8 cellular contexts compared by ENCODE assay signal in genomic region chr18:63974991-63975390, GRCh38.
DNase-seq lines count a peak whose midpoint lies in the region; ATAC-seq and TF ChIP-seq lines count a peak whose summit lies in the region.
"Had no signal": no experiment of that assay in that cellular context is flagged by ENCODE, and none has a peak within 500 bp of the region (broad histone marks: within the 10 kb centered on the region; RNA-seq: fewer than 3 reads in every experiment).

No MANE protein-coding gene starts in this region.

- 0 out of 2 replicates have a peak, but pooled peaks cover 3% of the 10 kb centered on the region for H3F3A ChIP-seq in DOHH2 (ENCODE audit: control insufficient read depth, insufficient read depth)

- H3K79me2 ChIP-seq in DOHH2 (ENCODE audit: control insufficient read depth, low read length) = no peaks in the 10 kb centered on the region

- H3K9me2 ChIP-seq in DOHH2 (replicated peaks; ENCODE audit: control insufficient read depth, low read length) = no peaks in the 10 kb centered on the region

- H3K36me3 ChIP-seq in DOHH2 (ENCODE audit: control insufficient read depth, low read length) (no peaks in the 10 kb centered on the region; the same call in 1 of the 2 replicates), WERI-Rb-1 (no peaks in the 10 kb centered on the region; the same call in 1 of the 2 replicates)

- no peaks in the 10 kb centered on the region for H3K27me3 ChIP-seq in DOHH2 (ENCODE audit: control insufficient read depth, low read length)
- H3K27me3 ChIP-seq in WERI-Rb-1 (ENCODE audit: insufficient read depth, low read depth, severe bottlenecking) = no peaks in the 10 kb centered on the region

- peak overlapping the region; percentile 33 for H3K4me3 ChIP-seq in DOHH2 (ENCODE audit: low read length)
- H3K4me3 ChIP-seq in HFF-Myc (replicated peaks; ENCODE audit: low read depth, low read length) = no peak overlapping the region
- H3K4me3 ChIP-seq in WERI-Rb-1 (ENCODE audit: low read depth, low read length) = no peak overlapping the region

- ATAC-seq in HG02870 (IDR thresholded peaks at IDR 0.05; ENCODE audit: unreplicated experiment) = no peak

- peak; percentile 38 for TF ChIP-seq CTCF in DOHH2 (IDR thresholded peaks at IDR 0.05; ENCODE audit: low read depth, low read length, poor library complexity, severe bottlenecking)
- peak; percentile 20 for TF ChIP-seq CTCF in HFF-Myc (IDR thresholded peaks at IDR 0.05; ENCODE audit: low read depth, low read length, missing control alignments)
- no peak for TF ChIP-seq CTCF in WERI-Rb-1 (IDR thresholded peaks at IDR 0.05; ENCODE audit: low read depth, low read length)

- H3K27ac ChIP-seq in DOHH2 (ENCODE audit: low read depth, low read length) (peak overlapping the region; percentile 63), WERI-Rb-1 (no peak overlapping the region)
- H3K27ac ChIP-seq: epithelial cell of prostate had no signal

- H3K4me1 ChIP-seq in DOHH2 (ENCODE audit: control insufficient read depth, low read length) = peaks cover 29% of the 10 kb centered on the region

- DNase-seq in HFF-Myc (ENCODE audit: extremely low read depth, low read depth) (no peak), WERI-Rb-1 (peak; percentile 29), midbrain (lab: John Stamatoyannopoulos, UW) (peak; percentile 28), T1000 (lab: John Stamatoyannopoulos, UW) (no peak), islet precursor cell (no peak)

- no peaks in the 10 kb centered on the region for H3K9me3 ChIP-seq in DOHH2 (ENCODE audit: control insufficient read depth, insufficient read depth, low read length)
- no peaks in the 10 kb centered on the region for H3K9me3 ChIP-seq in WERI-Rb-1 (ENCODE audit: severe bottlenecking)

- no peaks in the 10 kb centered on the region for H4K20me1 ChIP-seq in DOHH2 (ENCODE audit: control insufficient read depth, insufficient read depth, low read depth, low read length)

- H3K4me2 ChIP-seq in DOHH2 (ENCODE audit: low read length) = peak overlapping the region; percentile 50

Comparison
In these comparisons a context has a peak if more than half of its experiments do, and no peak if none do; other contexts are left out.
1. DNase-seq: peak in WERI-Rb-1 (single experiment) and midbrain (single experiment); none in HFF-Myc (single experiment), T1000 (single experiment) and islet precursor cell (single experiment).